In genomic region chr16:27312580-27313421, GRCh38 we compare ENCODE assay signal across 9 cellular contexts. TPM values are rescaled to one million over a fixed set of nuclear protein-coding genes. Genes with fewer than 3 reads are reported as not detected.
DNase-seq lines count a peak whose midpoint lies in the region; ATAC-seq and TF ChIP-seq lines count a peak whose summit lies in the region.
"Had no signal": no experiment of that assay in that cellular context is flagged by ENCODE, and none has a peak within 500 bp of the region (broad histone marks: within the 10 kb centered on the region; RNA-seq: fewer than 3 reads in every experiment).

No MANE protein-coding gene starts in this region.

- H3K27ac Mint-ChIP-seq in activated naive CD8-positive, alpha-beta T cell = peak overlapping the region; percentile 93
- peak overlapping the region; percentile 91 to 97 for H3K27ac Mint-ChIP-seq in stimulated activated naive CD8-positive, alpha-beta T cell treated with anti-CD3 and anti-CD28 coated beads, Interleukin-15, amount 100 ng/mL, for 72 hours

- H3K27ac ChIP-seq in HUES64 (ENCODE audit: low read depth, low read length) (no peak overlapping the region), iPS-20b (ENCODE audit: low read length) (no peak overlapping the region)

- H3K4me1 ChIP-seq in HUES64 (ENCODE audit: insufficient read depth, low read length) = no peaks in the 10 kb centered on the region; the same call in 1 of the 2 replicates
- H3K4me1 ChIP-seq in iPS-20b (ENCODE audit: insufficient read depth, low read length) = no peaks in the 10 kb centered on the region; the same call in none of the 2 replicates

- no peaks in the 10 kb centered on the region for H3K9me3 ChIP-seq in HUES64 (ENCODE audit: insufficient read depth, low read depth, low read length)
- no peaks in the 10 kb centered on the region for H3K9me3 ChIP-seq in iPS-20b (ENCODE audit: insufficient read depth, low read depth, low read length)
- H3K9me3 ChIP-seq: mucosa of descending colon had no signal

- H3K36me3 ChIP-seq in HUES64 (ENCODE audit: insufficient read depth, low read length) = no peaks in the 10 kb centered on the region
- H3K36me3 ChIP-seq in iPS-20b (ENCODE audit: insufficient read depth, low read depth, low read length) = no peaks in the 10 kb centered on the region

- H3K4me1 Mint-ChIP-seq in activated naive CD8-positive, alpha-beta T cell (ENCODE audit: low read depth) = peaks cover 41% of the 10 kb centered on the region
- H3K4me1 Mint-ChIP-seq in stimulated activated naive CD8-positive, alpha-beta T cell treated with anti-CD3 and anti-CD28 coated beads, Interleukin-15, amount 100 ng/mL, for 72 hours = peaks cover 37% of the 10 kb centered on the region

- no peaks in the 10 kb centered on the region for H3K9me3 Mint-ChIP-seq in activated naive CD8-positive, alpha-beta T cell (ENCODE audit: low read depth)
- peaks cover 6 to 8% of the 10 kb centered on the region in 2 donors for H3K9me3 Mint-ChIP-seq in stimulated activated naive CD8-positive, alpha-beta T cell treated with anti-CD3 and anti-CD28 coated beads, Interleukin-15, amount 100 ng/mL, for 72 hours

- peak overlapping the region; percentile 65; the same call in 1 of the 2 replicates for H3K9ac ChIP-seq in HUES64 (ENCODE audit: low read depth, low read length)
- no peak overlapping the region; the same call in 1 of the 2 replicates for H3K9ac ChIP-seq in iPS-20b (ENCODE audit: low read depth, low read length)

- DNase-seq in stimulated activated naive CD8-positive, alpha-beta T cell treated with anti-CD3 and anti-CD28 coated beads, Interleukin-15, amount 100 ng/mL, for 72 hours = no peak
- no peak for DNase-seq in NCI-H69 (lab: John Stamatoyannopoulos, UW)
- DNase-seq in activated CD4-positive, alpha-beta T cell treated with anti-CD3 and anti-CD28 coated beads for 48 hours = no peak
- DNase-seq in omental fat pad (ENCODE audit: low spot score) = no peak
- DNase-seq: SHP77 had no signal

- H3K36me3 Mint-ChIP-seq in activated naive CD8-positive, alpha-beta T cell = peaks cover 11% of the 10 kb centered on the region

- WGBS in HUES64 = 77% methylated on average over 11 of the region's 11 CpGs

- no peaks in the 10 kb centered on the region for H3K27me3 Mint-ChIP-seq in activated naive CD8-positive, alpha-beta T cell
- H3K27me3 Mint-ChIP-seq in stimulated activated naive CD8-positive, alpha-beta T cell treated with anti-CD3 and anti-CD28 coated beads, Interleukin-15, amount 100 ng/mL, for 72 hours = no peaks in the 10 kb centered on the region

- H3K4me3 ChIP-seq in HUES64 (ENCODE audit: low read length) (peak overlapping the region; percentile 88), iPS-20b (ENCODE audit: low read length) (peak overlapping the region; percentile 90)

- no peak for TF ChIP-seq CTCF in omental fat pad (IDR thresholded peaks at IDR 0.05)

- peak overlapping the region; percentile 90 for H3K4me3 Mint-ChIP-seq in activated naive CD8-positive, alpha-beta T cell
- H3K4me3 Mint-ChIP-seq in stimulated activated naive CD8-positive, alpha-beta T cell treated with anti-CD3 and anti-CD28 coated beads, Interleukin-15, amount 100 ng/mL, for 72 hours = peak overlapping the region; percentile 95 to 97

- H3K27me3 ChIP-seq in HUES64 (ENCODE audit: insufficient read depth, low read length) = peaks cover 11% of the 10 kb centered on the region; the same call in 1 of the 2 replicates
- peaks cover 38% of the 10 kb centered on the region for H3K27me3 ChIP-seq in iPS-20b (ENCODE audit: insufficient read depth, low read length)

- ATAC-seq in stimulated activated naive CD8-positive, alpha-beta T cell treated with anti-CD3 and anti-CD28 coated beads, Interleukin-15, amount 100 ng/mL, for 72 hours = no peak
- ATAC-seq in omental fat pad (ENCODE audit: low FRiP score) = no peak

RNA-seq across cellular contexts. Expression of gene IL4R, which starts 1.0 kb away (rescaled TPM):
- polyA plus RNA-seq in HUES64 (2013, experiment 1 of 2) = 16.4 TPM
- 18.4 TPM for polyA plus RNA-seq in HUES64 (2013, experiment 2 of 2)
- 100 to 1,000 TPM in 1 of 4 donors, 10 to 100 TPM in 3; 36.9 to 162 (median 47.3) TPM for total RNA-seq in omental fat pad

RNA-seq across cellular contexts. Expression of gene NSMCE1, which starts 44.2 kb away (rescaled TPM):
- polyA plus RNA-seq in HUES64 (2013, experiment 1 of 2) = 34.0 TPM
- 45.0 TPM for polyA plus RNA-seq in HUES64 (2013, experiment 2 of 2)
- 10 to 100 TPM; 30.3 to 53.0 (median 43.9) TPM for total RNA-seq in omental fat pad
